Comparison of ENCODE assay signal across 1 cellular context in the genomic region with DNA sequence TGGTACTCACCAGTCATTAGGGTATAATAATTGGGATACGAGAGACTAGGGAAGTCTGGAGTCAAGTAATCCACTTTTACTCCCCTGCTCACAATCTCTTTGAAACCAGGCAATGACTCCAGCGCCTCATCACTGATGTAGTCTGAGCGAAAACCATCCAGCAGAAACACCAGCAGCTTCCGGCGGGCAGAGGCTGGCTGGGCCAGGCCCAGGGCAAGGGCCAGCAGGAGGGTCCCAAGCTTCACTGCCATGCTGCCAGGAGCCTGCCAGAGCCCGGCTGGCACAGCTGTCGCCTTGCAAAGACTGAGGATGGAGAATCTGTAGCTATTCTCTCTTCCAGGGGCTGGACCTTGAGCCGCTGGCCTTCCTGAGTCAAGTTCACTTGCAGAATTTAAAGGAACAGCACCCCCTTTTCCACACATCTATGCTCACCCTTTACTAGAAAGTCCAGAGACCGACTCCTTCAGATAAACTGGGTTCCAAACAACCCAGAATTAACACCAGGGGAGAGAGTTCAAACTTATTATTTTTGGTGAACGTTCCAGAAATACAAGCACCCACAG.
TF ChIP-seq lines count a peak whose summit lies in the region.

A gene (minus strand): TSS at position 305 of the 563 bp plus-strand sequence. CDS start 54 bp downstream, at position 251.

TF ChIP-seq in HepG2, 621 proteins besides CTCF, POLR2A, EP300 and RAD21:
- TF ChIP-seq, protein P1, sequence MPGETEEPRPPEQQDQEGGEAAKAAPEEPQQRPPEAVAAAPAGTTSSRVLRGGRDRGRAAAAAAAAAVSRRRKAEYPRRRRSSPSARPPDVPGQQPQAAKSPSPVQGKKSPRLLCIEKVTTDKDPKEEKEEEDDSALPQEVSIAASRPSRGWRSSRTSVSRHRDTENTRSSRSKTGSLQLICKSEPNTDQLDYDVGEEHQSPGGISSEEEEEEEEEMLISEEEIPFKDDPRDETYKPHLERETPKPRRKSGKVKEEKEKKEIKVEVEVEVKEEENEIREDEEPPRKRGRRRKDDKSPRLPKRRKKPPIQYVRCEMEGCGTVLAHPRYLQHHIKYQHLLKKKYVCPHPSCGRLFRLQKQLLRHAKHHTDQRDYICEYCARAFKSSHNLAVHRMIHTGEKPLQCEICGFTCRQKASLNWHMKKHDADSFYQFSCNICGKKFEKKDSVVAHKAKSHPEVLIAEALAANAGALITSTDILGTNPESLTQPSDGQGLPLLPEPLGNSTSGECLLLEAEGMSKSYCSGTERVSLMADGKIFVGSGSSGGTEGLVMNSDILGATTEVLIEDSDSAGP (CRISPR knock-in tag; IDR thresholded peaks at IDR 0.05; ENCODE audit: borderline replicate concordance) = peak; percentile 80
- TF ChIP-seq ZNF207 (IDR thresholded peaks at IDR 0.05; ENCODE audit: borderline replicate concordance) = no peak
- no peak for TF ChIP-seq CBX5 (CRISPR knock-in tag; IDR thresholded peaks at IDR 0.05; ENCODE audit: borderline replicate concordance)
- TF ChIP-seq GABPB1 (CRISPR knock-in tag; IDR thresholded peaks at IDR 0.05) = no peak
